Comparison of ENCODE assay signal across 11 cellular contexts in genomic region chr1:23627065-23627464, GRCh38.
A peak's percentile ranks its signal among the peaks of the same experiment; 100 is the strongest.
DNase-seq lines count a peak whose midpoint lies in the region; ATAC-seq lines count a peak whose summit lies in the region.
"Had no signal": no experiment of that assay in that cellular context is flagged by ENCODE, and none has a peak within 500 bp of the region (broad histone marks: within the 10 kb centered on the region; RNA-seq: fewer than 3 reads in every experiment).

No MANE protein-coding gene starts in this region.

- H3K36me3 Mint-ChIP-seq in activated CD4-positive, alpha-beta T cell treated with anti-CD3 and anti-CD28 coated beads, Interleukin-2, amount 10 ng/mL, durations not matched to agents 24 days and 14 days (ENCODE audit: low read depth): peaks cover 3% of the 10 kb centered on the region
- H3K36me3 Mint-ChIP-seq in activated CD4-positive, alpha-beta memory T cell treated with anti-CD3 and anti-CD28 coated beads, Interleukin-2, amount 10 ng/mL, durations not matched to agents 7 days and 5 days (ENCODE audit: low read depth): peaks cover 4% of the 10 kb centered on the region

- POLR2A ChIA-PET in activated CD4-positive, alpha-beta memory T cell treated with anti-CD3 and anti-CD28 coated beads, Interleukin-2, amount 10 ng/mL, durations not matched to agents 7 days and 5 days (lab: Charles Lee): interaction anchor here (1.2 to 3.8 kb wide), 3 partner anchors 14 to 72 kb away, joined by 5 to 16 read pairs (median 6); partner anchors contain the start of gene ID3

- no peaks in the 10 kb centered on the region for H3K27me3 ChIP-seq in thymus (ENCODE audit: control insufficient read depth, insufficient read depth)
- H3K27me3 ChIP-seq: SJSA1 had no signal

- H3K9me3 ChIP-seq in thymus (ENCODE audit: control insufficient read depth): no peaks in the 10 kb centered on the region
- H3K9me3 ChIP-seq: SJSA1 had no signal

- H3K9me3 Mint-ChIP-seq in activated CD4-positive, alpha-beta T cell treated with anti-CD3 and anti-CD28 coated beads, Interleukin-2, amount 10 ng/mL, durations not matched to agents 24 days and 14 days: peaks cover 15% of the 10 kb centered on the region
- H3K9me3 Mint-ChIP-seq in activated CD4-positive, alpha-beta memory T cell treated with anti-CD3 and anti-CD28 coated beads, Interleukin-2, amount 10 ng/mL, durations not matched to agents 7 days and 5 days: peaks cover 2% of the 10 kb centered on the region

- CTCF ChIA-PET in activated CD4-positive, alpha-beta memory T cell treated with anti-CD3 and anti-CD28 coated beads, Interleukin-2, amount 10 ng/mL, durations not matched to agents 7 days and 5 days (lab: Charles Lee): interaction anchor here (1.2 to 1.6 kb wide), 2 partner anchors 10 to 83 kb away, joined by 7 to 10 read pairs; no protein-coding TSS in a partner anchor

- peak overlapping the region; percentile 70 for H3K27ac Mint-ChIP-seq in activated CD4-positive, alpha-beta T cell treated with anti-CD3 and anti-CD28 coated beads, Interleukin-2, amount 10 ng/mL, durations not matched to agents 24 days and 14 days
- peak overlapping the region; percentile 17 for H3K27ac Mint-ChIP-seq in activated CD4-positive, alpha-beta memory T cell treated with anti-CD3 and anti-CD28 coated beads, Interleukin-2, amount 10 ng/mL, durations not matched to agents 7 days and 5 days

- H3K27me3 Mint-ChIP-seq in activated CD4-positive, alpha-beta T cell treated with anti-CD3 and anti-CD28 coated beads, Interleukin-2, amount 10 ng/mL, durations not matched to agents 24 days and 14 days: no peaks in the 10 kb centered on the region
- peaks cover 3% of the 10 kb centered on the region for H3K27me3 Mint-ChIP-seq in activated CD4-positive, alpha-beta memory T cell treated with anti-CD3 and anti-CD28 coated beads, Interleukin-2, amount 10 ng/mL, durations not matched to agents 7 days and 5 days

- no peaks in the 10 kb centered on the region for H3K36me3 ChIP-seq in thymus (ENCODE audit: control insufficient read depth, insufficient read depth)
- H3K36me3 ChIP-seq: SJSA1 had no signal

- WGBS in thymus: 85% methylated on average over 8 of the region's 8 CpGs

- H3K4me1 ChIP-seq in thymus (ENCODE audit: control insufficient read depth, insufficient read depth, low read length): peaks cover 13% of the 10 kb centered on the region

- H3K4me1 Mint-ChIP-seq in activated CD4-positive, alpha-beta T cell treated with anti-CD3 and anti-CD28 coated beads, Interleukin-2, amount 10 ng/mL, durations not matched to agents 24 days and 14 days: peaks cover 31% of the 10 kb centered on the region
- H3K4me1 Mint-ChIP-seq in activated CD4-positive, alpha-beta memory T cell treated with anti-CD3 and anti-CD28 coated beads, Interleukin-2, amount 10 ng/mL, durations not matched to agents 7 days and 5 days: peaks cover 27% of the 10 kb centered on the region

- peak overlapping the region; percentile 86 for H3K4me3 Mint-ChIP-seq in activated CD4-positive, alpha-beta T cell treated with anti-CD3 and anti-CD28 coated beads, Interleukin-2, amount 10 ng/mL, durations not matched to agents 24 days and 14 days
- H3K4me3 Mint-ChIP-seq in activated CD4-positive, alpha-beta memory T cell treated with anti-CD3 and anti-CD28 coated beads, Interleukin-2, amount 10 ng/mL, durations not matched to agents 7 days and 5 days: peak overlapping the region; percentile 78

- ATAC-seq in GM18861 (IDR thresholded peaks at IDR 0.05; ENCODE audit: unreplicated experiment) (no peak), GM18858 (IDR thresholded peaks at IDR 0.05; ENCODE audit: unreplicated experiment) (no peak)

- H3K27ac ChIP-seq in thymus (ENCODE audit: low read depth): peak overlapping the region; percentile 67
- H3K27ac ChIP-seq: SJSA1 had no signal

- peak; percentile 69 for DNase-seq in activated CD4-positive, alpha-beta T cell treated with anti-CD3 and anti-CD28 coated beads, Interleukin-2, amount 10 ng/mL, durations not matched to agents 24 days and 14 days
- DNase-seq in activated CD4-positive, alpha-beta T cell treated with anti-CD3 and anti-CD28 coated beads, Interleukin-2, amount 50 U/mL, for 4 hours: no peak
- no peak for DNase-seq in activated CD4-positive, alpha-beta memory T cell treated with anti-CD3 and anti-CD28 coated beads, Interleukin-2, amount 10 ng/mL, durations not matched to agents 7 days and 5 days
- DNase-seq in kidney tubule cell (ENCODE audit: low spot score) (peak; percentile 16), MV-4-11 (lab: John Stamatoyannopoulos, UW) (no peak)
- DNase-seq: HCEC 1CT, occipital lobe had no signal

- intact Hi-C loops in activated CD4-positive, alpha-beta T cell treated with anti-CD3 and anti-CD28 coated beads, Interleukin-2, amount 10 ng/mL, durations not matched to agents 24 days and 14 days (cut with micrococcal nuclease): no loop called here

- H3K4me3 ChIP-seq in thymus (ENCODE audit: low read length): no peak overlapping the region
- H3K4me3 ChIP-seq: SJSA1 had no signal

Comparison
In these comparisons a context has a peak if more than half of its experiments do, and no peak if none do; other contexts are left out.
1. DNase-seq: peak in activated CD4-positive, alpha-beta T cell treated with anti-CD3 and anti-CD28 coated beads, Interleukin-2, amount 10 ng/mL, durations not matched to agents 24 days and 14 days (single experiment) and kidney tubule cell (single experiment); none in activated CD4-positive, alpha-beta T cell treated with anti-CD3 and anti-CD28 coated beads, Interleukin-2, amount 50 U/mL, for 4 hours (0 of 2), activated CD4-positive, alpha-beta memory T cell treated with anti-CD3 and anti-CD28 coated beads, Interleukin-2, amount 10 ng/mL, durations not matched to agents 7 days and 5 days (single experiment) and MV-4-11 (single experiment).